Comparison of ENCODE assay signal across 35 cellular contexts in the genomic region with DNA sequence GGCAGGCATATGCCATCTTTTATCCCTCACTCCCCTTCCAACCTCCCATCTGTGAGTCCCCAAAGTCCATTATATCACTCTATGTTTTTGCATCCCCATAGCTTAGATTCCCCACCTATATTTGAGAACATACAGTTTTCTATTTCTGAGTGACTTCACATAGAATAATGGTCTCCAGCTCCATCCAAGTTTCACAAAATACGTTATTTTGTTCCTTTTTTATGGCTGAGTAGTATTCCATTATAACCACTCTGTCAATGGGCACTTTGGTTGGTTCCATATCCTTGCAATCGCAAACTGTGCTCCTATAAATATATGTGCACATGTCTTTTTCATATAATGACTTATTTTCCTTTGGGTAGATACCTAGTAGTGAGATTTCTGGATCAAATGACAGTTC.
"Had no signal": no experiment of that assay in that cellular context is flagged by ENCODE, and none has a peak within 500 bp of the region (broad histone marks: within the 10 kb centered on the region; RNA-seq: fewer than 3 reads in every experiment).

No MANE protein-coding gene starts in this region.

- H3K9me3 ChIP-seq: MG63 had no signal

- H3K4me3 ChIP-seq: MG63 had no signal

- H3K36me3 ChIP-seq: MG63 had no signal

- DNase-seq: Karpas-422, Kasumi-1, MG63, MM.1S, MV-4-11, NCI-H1048, NCI-H1092, NCI-H1092 treated with DMSO at 0.1 percent for 48 hours, NCI-H1105, NCI-H1105 treated with DMSO at 0.1 percent for 48 hours, NCI-H1417, NCI-H1417 treated with DMSO at 0.1 percent for 48 hours, NCI-H1436, NCI-H1436 treated with DMSO at 0.1 percent for 48 hours, NCI-H146, NCI-H1694, NCI-H1694 treated with DMSO at 0.1 percent for 48 hours, NCI-H187, NCI-H187 treated with DMSO at 0.1 percent for 48 hours, NCI-H1930, NCI-H2029, NCI-H2029 treated with DMSO at 0.1 percent for 48 hours, NCI-H2081, NCI-H2081 treated with DMSO at 0.1 percent for 48 hours, NCI-H2107, NCI-H2171, NCI-H2171 treated with DMSO at 0.1 percent for 48 hours, NCI-H2227 treated with DMSO at 0.1 percent for 48 hours, NCI-H226, NCI-H345, NCI-H446, NCI-H446 treated with DMSO at 0.1 percent for 48 hours, NCI-H510A, NCI-H510A treated with DMSO at 0.1 percent for 48 hours, NCI-H524 had no signal
